Comparison of ENCODE assay signal across 1 cellular context in the genomic region with DNA sequence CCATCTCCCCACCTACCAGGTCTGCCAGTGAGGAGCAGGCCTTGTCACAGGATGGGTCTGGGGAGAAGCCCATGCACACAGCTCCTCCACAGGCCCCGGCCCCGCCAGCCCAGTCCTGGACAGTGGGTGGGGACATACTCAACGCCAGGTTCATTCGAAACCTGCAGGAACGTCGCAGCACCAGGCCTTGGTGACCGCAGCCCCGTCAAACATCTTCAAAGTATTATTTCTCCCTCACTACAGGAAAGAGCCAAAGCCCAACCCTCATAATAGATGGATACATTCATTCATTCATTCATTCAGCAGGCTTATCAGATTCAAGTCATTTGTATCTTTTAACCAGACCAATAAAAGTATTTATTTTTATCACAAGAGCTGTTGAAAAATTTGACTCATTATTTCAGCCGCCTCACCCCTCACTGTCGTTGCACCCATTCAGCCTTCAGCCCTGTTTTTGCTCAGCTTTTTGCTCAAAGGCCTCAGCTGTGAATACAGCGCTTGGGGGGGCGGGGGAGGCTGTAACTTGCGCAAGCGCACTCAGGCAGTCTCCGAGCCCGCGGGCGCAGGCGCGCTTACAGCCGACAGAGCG.
TF ChIP-seq lines count a peak whose summit lies in the region.

No MANE protein-coding gene starts in this region.

TF ChIP-seq in GM12878, 131 proteins besides CTCF, POLR2A, EP300 and RAD21:
- peak; percentile 84 for TF ChIP-seq ZNF24 (IDR thresholded peaks at IDR 0.05)
- peak; percentile 94 for TF ChIP-seq NRF1 (conservative IDR thresholded peaks at IDR 0.05; ENCODE audit: low read depth, low read length)
- TF ChIP-seq SPI1 (IDR thresholded peaks at IDR 0.05; ENCODE audit: borderline replicate concordance, insufficient read depth, low read depth, low read length), result no peak
- TF ChIP-seq IKZF1 (conservative IDR thresholded peaks at IDR 0.05), result peak; percentile 87
TF ChIP-seq in GM12878: peak in this region for 3.
